In genomic region chr15:39896101-39896500, GRCh38 we compare ENCODE assay signal across 21 cellular contexts. TPM values are rescaled to one million over a fixed set of nuclear protein-coding genes. Genes with fewer than 3 reads are reported as not detected.
DNase-seq lines count a peak whose midpoint lies in the region; TF ChIP-seq lines count a peak whose summit lies in the region.
"Had no signal": no experiment of that assay in that cellular context is flagged by ENCODE, and none has a peak within 500 bp of the region (broad histone marks: within the 10 kb centered on the region; RNA-seq: fewer than 3 reads in every experiment).

No MANE protein-coding gene starts in this region.

- CTCF ChIA-PET in CD4-positive, alpha-beta memory T cell (lab: Charles Lee; ENCODE audit: partially characterized antibody) = no interaction called here

- no peaks in the 10 kb centered on the region for H3K9me3 Mint-ChIP-seq in chondrocyte (ENCODE audit: low read depth)
- peaks cover 0 to 3% (median 0%) of the 10 kb centered on the region in 8 donors for H3K9me3 Mint-ChIP-seq in CD4-positive, alpha-beta memory T cell
- H3K9me3 Mint-ChIP-seq: CD4-positive, alpha-beta T cell had no signal

- POLR2A ChIA-PET in CD4-positive, alpha-beta memory T cell (lab: Charles Lee; ENCODE audit: partially characterized antibody) = interaction anchor here (0.9 kb wide), 1 partner anchor 25 kb away, joined by 3 read pairs; no protein-coding TSS in a partner anchor

- TF ChIP-seq CTCF in chondrocyte (IDR thresholded peaks at IDR 0.05) (no peak), GM20000 (IDR thresholded peaks at IDR 0.05; ENCODE audit: extremely low read depth, missing control alignments) (no peak)

- H3K27me3 Mint-ChIP-seq in chondrocyte (ENCODE audit: low read depth) = no peaks in the 10 kb centered on the region
- H3K27me3 Mint-ChIP-seq in CD4-positive, alpha-beta memory T cell = peaks cover 13 to 15% of the 10 kb centered on the region in 2 donors

- H3K4me1 ChIP-seq in CD4-positive, alpha-beta memory T cell (ENCODE audit: insufficient read depth, low read length) = no peaks in the 10 kb centered on the region
- H3K4me1 ChIP-seq: SJSA1 had no signal

- peaks cover 31% of the 10 kb centered on the region for H3K4me1 Mint-ChIP-seq in chondrocyte (ENCODE audit: low read depth)
- no peaks in the 10 kb centered on the region for H3K4me1 Mint-ChIP-seq in CD4-positive, alpha-beta memory T cell

- DNase-seq in M059J (ENCODE audit: low read depth) (peak; percentile 13), chondrocyte (ENCODE audit: low spot score) (no peak), lung microvascular endothelial cell (ENCODE audit: low read depth in 2 of 2) (peak; percentile 18 to 29), GM20000 (ENCODE audit: low spot score) (no peak), T1000 (lab: John Stamatoyannopoulos, UW) (no peak), NCI-H748 treated with DMSO at 0.1 percent for 48 hours (lab: John Stamatoyannopoulos, UW) (no peak)
- DNase-seq in CD4-positive, alpha-beta memory T cell = no peak
- DNase-seq: ACHN; Caco-2; CD4-positive, alpha-beta T cell; DMS153; GOT3; NCI-H1105; NCI-H146; NCI-H2029 treated with DMSO at 0.1 percent for 48 hours; NCI-H2171; NCI-H446; NCI-H526 had no signal

- intact Hi-C loops in CD4-positive, alpha-beta memory T cell (cut with micrococcal nuclease) = no loop called here

- H3K27me3 ChIP-seq in CD4-positive, alpha-beta memory T cell (ENCODE audit: insufficient read depth, low read length) = peaks cover 4% of the 10 kb centered on the region
- H3K27me3 ChIP-seq: BLaER1, SJSA1 had no signal

- H3K9me3 ChIP-seq in CD4-positive, alpha-beta memory T cell (ENCODE audit: control insufficient read depth in 1 of 2, low read length in 2 of 2) = no peaks in the 10 kb centered on the region
- H3K9me3 ChIP-seq: Caco-2, SJSA1 had no signal

- peaks cover 1% of the 10 kb centered on the region for H3K36me3 Mint-ChIP-seq in chondrocyte (ENCODE audit: low read depth)
- H3K36me3 Mint-ChIP-seq in CD4-positive, alpha-beta memory T cell = no peaks in the 10 kb centered on the region

- H3K4me3 Mint-ChIP-seq in chondrocyte (ENCODE audit: unreplicated experiment) = no peak overlapping the region
- no peak overlapping the region for H3K4me3 Mint-ChIP-seq in CD4-positive, alpha-beta memory T cell
- H3K4me3 Mint-ChIP-seq: CD4-positive, alpha-beta T cell had no signal

- H3K4me3 ChIP-seq in CD4-positive, alpha-beta memory T cell (ENCODE audit: low read length in 2 of 2) = no peak overlapping the region
- H3K4me3 ChIP-seq: BLaER1, SJSA1 had no signal

- H3K27ac ChIP-seq in CD4-positive, alpha-beta memory T cell (ENCODE audit: low read depth, low read length) = no peak overlapping the region
- H3K27ac ChIP-seq: BLaER1, KMS-11, SJSA1 had no signal

- peak overlapping the region; percentile 8 for H3K27ac Mint-ChIP-seq in chondrocyte (ENCODE audit: unreplicated experiment)
- no peak overlapping the region for H3K27ac Mint-ChIP-seq in CD4-positive, alpha-beta memory T cell
- H3K27ac Mint-ChIP-seq: CD4-positive, alpha-beta T cell had no signal

- no peaks in the 10 kb centered on the region for H3K36me3 ChIP-seq in CD4-positive, alpha-beta memory T cell (ENCODE audit: insufficient read depth, low read length)

RNA-seq across cellular contexts. Expression of gene GPR176, which starts 24.0 kb away (rescaled TPM):
- 75.9 and 107 TPM in 2 replicates for total RNA-seq in M059J (2014; rRNA removed; shearing (Covaris generic))
- total RNA-seq in chondrocyte = 31.1 to 33.0 TPM (median 31.2 TPM) in 3 replicates
- 2.4 and 14.4 TPM in 2 replicates for total RNA-seq in lung microvascular endothelial cell
- not detected for total RNA-seq in CD4-positive, alpha-beta memory T cell
- polyA plus RNA-seq in CD4-positive, alpha-beta memory T cell = not detected
- total RNA-seq: CD4-positive, alpha-beta T cell had no signal

RNA-seq across cellular contexts. Expression of gene EIF2AK4, which starts 37.8 kb away (rescaled TPM):
- 33.0 and 56.7 TPM in 2 replicates for total RNA-seq in M059J (2014; rRNA removed; shearing (Covaris generic))
- total RNA-seq in chondrocyte = 43.8 to 56.3 TPM (median 44.4 TPM) in 3 replicates
- total RNA-seq in lung microvascular endothelial cell = 22.0 and 25.8 TPM in 2 replicates
- total RNA-seq in CD4-positive, alpha-beta memory T cell = 10 to 100 TPM; 13.4 to 13.8 TPM
- 10 to 100 TPM; 18.5 to 21.5 TPM for polyA plus RNA-seq in CD4-positive, alpha-beta memory T cell

Comparison
In these comparisons a context has a peak if more than half of its experiments do, and no peak if none do; other contexts are left out.
1. DNase-seq: peak in M059J (single experiment) and lung microvascular endothelial cell (2 of 2); none in chondrocyte (single experiment), GM20000 (single experiment), T1000 (single experiment), NCI-H748 treated with DMSO at 0.1 percent for 48 hours (single experiment) and CD4-positive, alpha-beta memory T cell (0 of 5).